ENCODE assay signal across 11 cellular contexts in the genomic region with DNA sequence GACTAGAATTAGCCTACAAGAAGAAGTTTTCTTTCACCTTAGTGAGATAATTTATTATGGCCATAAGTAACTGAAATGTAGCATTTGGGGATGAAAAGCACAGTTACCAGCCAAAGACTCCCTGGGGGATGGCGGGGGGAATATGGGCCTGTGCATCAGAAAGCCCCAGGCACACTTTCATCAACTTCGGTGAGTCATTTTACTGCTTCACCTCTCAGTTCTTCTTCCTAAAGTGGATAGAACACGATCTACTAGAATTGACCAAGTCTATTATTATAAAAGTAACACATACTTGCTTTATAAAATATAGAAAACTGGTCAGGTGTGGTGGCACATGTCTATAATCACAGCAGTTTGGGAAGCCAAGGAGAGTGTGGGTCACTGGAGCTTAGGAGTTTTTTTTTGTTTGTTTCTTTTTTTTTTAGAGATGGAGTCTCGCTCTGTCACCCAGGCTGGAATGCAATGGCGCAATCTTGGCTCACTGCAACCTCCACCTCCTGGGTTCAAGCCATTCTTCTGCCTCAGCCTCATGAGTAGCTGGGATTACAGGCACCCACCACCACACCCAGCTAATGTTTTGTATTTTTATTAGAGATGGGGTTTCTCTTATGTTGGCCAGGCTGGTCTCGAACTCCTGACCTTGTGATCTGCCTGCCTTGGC.
DNase-seq lines count a peak whose midpoint lies in the region; ATAC-seq and TF ChIP-seq lines count a peak whose summit lies in the region.
"Had no signal": no experiment of that assay in that cellular context is flagged by ENCODE, and none has a peak within 500 bp of the region (broad histone marks: within the 10 kb centered on the region; RNA-seq: fewer than 3 reads in every experiment).

No MANE protein-coding gene starts in this region.

- H3K4me1 Mint-ChIP-seq in CD4-positive, alpha-beta memory T cell = no peaks in the 10 kb centered on the region
- H3K4me1 Mint-ChIP-seq in WTC11 = peaks cover 7% of the 10 kb centered on the region; the same call in 1 of the 2 replicates

- H3K9me3 Mint-ChIP-seq in CD4-positive, alpha-beta memory T cell = peaks cover 0 to 1% (median 0%) of the 10 kb centered on the region in 8 donors
- no peaks in the 10 kb centered on the region for H3K9me3 Mint-ChIP-seq in WTC11
- H3K9me3 Mint-ChIP-seq: activated naive CD4-positive, alpha-beta T cell treated with anti-CD3 and anti-CD28 coated beads, Interleukin-2, amount 50 U/mL, for 72 hours had no signal

- no peaks in the 10 kb centered on the region for H3K9me3 ChIP-seq in CD4-positive, alpha-beta memory T cell (ENCODE audit: control insufficient read depth in 1 of 2, low read length in 2 of 2)

- intact Hi-C loops in CD4-positive, alpha-beta memory T cell (cut with micrococcal nuclease) = no loop called here

- no peaks in the 10 kb centered on the region for H3K36me3 ChIP-seq in CD4-positive, alpha-beta memory T cell (ENCODE audit: insufficient read depth, low read length)

- peaks cover 0 to 10% of the 10 kb centered on the region in 2 donors for H3K36me3 Mint-ChIP-seq in CD4-positive, alpha-beta memory T cell
- no peaks in the 10 kb centered on the region for H3K36me3 Mint-ChIP-seq in WTC11
- H3K36me3 Mint-ChIP-seq: activated naive CD4-positive, alpha-beta T cell treated with anti-CD3 and anti-CD28 coated beads, Interleukin-2, amount 50 U/mL, for 72 hours had no signal

- no peaks in the 10 kb centered on the region for H3K27me3 ChIP-seq in CD4-positive, alpha-beta memory T cell (ENCODE audit: insufficient read depth, low read length)

- POLR2A ChIA-PET in CD4-positive, alpha-beta memory T cell (lab: Charles Lee; ENCODE audit: partially characterized antibody) = no interaction called here
- POLR2A ChIA-PET in WTC11 (lab: Charles Lee) = no interaction called here

- no peak overlapping the region for H3K27ac ChIP-seq in CD4-positive, alpha-beta memory T cell (ENCODE audit: low read depth, low read length)

- DNase-seq in EH (ENCODE audit: low read depth) (peak; percentile 89), NOMO-1 treated with dmso at 0.1 percent for 144 hours (lab: John Stamatoyannopoulos, UW; ENCODE audit: unreplicated experiment) (peak; percentile 12), germinal center (ENCODE audit: low spot score) (peak; percentile 11), SW480 (ENCODE audit: low spot score) (no peak), WTC11 (ENCODE audit: low spot score) (no peak), NCI-H748 treated with DMSO at 0.1 percent for 48 hours (lab: John Stamatoyannopoulos, UW) (no peak)
- no peak for DNase-seq in CD4-positive, alpha-beta memory T cell
- DNase-seq: H7, NCI-H2081 treated with DMSO at 0.1 percent for 48 hours had no signal

- no peak for TF ChIP-seq CTCF in WTC11 (IDR thresholded peaks at IDR 0.05)

- H3K4me3 Mint-ChIP-seq in CD4-positive, alpha-beta memory T cell = no peak overlapping the region
- no peak overlapping the region for H3K4me3 Mint-ChIP-seq in WTC11

- CTCF ChIA-PET in CD4-positive, alpha-beta memory T cell (lab: Charles Lee; ENCODE audit: partially characterized antibody) = interaction anchor here (1.4 kb wide), 1 partner anchor 8 kb away, joined by 6 read pairs; no protein-coding TSS in a partner anchor
- CTCF ChIA-PET in WTC11 (lab: Charles Lee) = no interaction called here

- no peak overlapping the region for H3K4me3 ChIP-seq in CD4-positive, alpha-beta memory T cell (ENCODE audit: low read length in 2 of 2)

- ATAC-seq in HG02623 (IDR thresholded peaks at IDR 0.05; ENCODE audit: unreplicated experiment) (peak; percentile 31), WTC11 (no peak)
- ATAC-seq: activated naive CD4-positive, alpha-beta T cell treated with anti-CD3 and anti-CD28 coated beads, Interleukin-2, amount 50 U/mL, for 72 hours had no signal

- H3K4me1 ChIP-seq in CD4-positive, alpha-beta memory T cell (ENCODE audit: insufficient read depth, low read length) = no peaks in the 10 kb centered on the region

- no peaks in the 10 kb centered on the region for H3K27me3 Mint-ChIP-seq in CD4-positive, alpha-beta memory T cell
- no peaks in the 10 kb centered on the region for H3K27me3 Mint-ChIP-seq in WTC11 (ENCODE audit: low read depth)

- H3K27ac Mint-ChIP-seq in CD4-positive, alpha-beta memory T cell = peak overlapping the region in 2 of 7 donors; percentile 48 to 56
- H3K27ac Mint-ChIP-seq in WTC11 = no peak overlapping the region

TF ChIP-seq in WTC11, 78 proteins besides CTCF, POLR2A, EP300 and RAD21:
- TF ChIP-seq NFYB (CRISPR knock-in tag; conservative IDR thresholded peaks at IDR 0.05; ENCODE audit: low read depth) = no peak
- no peak for TF ChIP-seq FOXJ3 (CRISPR knock-in tag; IDR thresholded peaks at IDR 0.05; ENCODE audit: borderline replicate concordance)
- no peak for TF ChIP-seq GABPB1 (CRISPR knock-in tag; IDR thresholded peaks at IDR 0.05)
- TF ChIP-seq ZNF671 (CRISPR knock-in tag; IDR thresholded peaks at IDR 0.05) = no peak
- TF ChIP-seq TCF7 (CRISPR knock-in tag; IDR thresholded peaks at IDR 0.05; ENCODE audit: low read depth) = no peak
- no peak for TF ChIP-seq ZNF317 (CRISPR knock-in tag; IDR thresholded peaks at IDR 0.05; ENCODE audit: borderline replicate concordance, low read depth)
- no peak for TF ChIP-seq ZNF232 (CRISPR knock-in tag; IDR thresholded peaks at IDR 0.05)
- no peak for TF ChIP-seq AFF4 (CRISPR knock-in tag; IDR thresholded peaks at IDR 0.05; ENCODE audit: borderline replicate concordance)
- TF ChIP-seq FOXP4 (CRISPR knock-in tag; IDR thresholded peaks at IDR 0.05) = no peak
- no peak for TF ChIP-seq MYBL2 (CRISPR knock-in tag; IDR thresholded peaks at IDR 0.05)
- TF ChIP-seq ZBTB21 (CRISPR knock-in tag; IDR thresholded peaks at IDR 0.05; ENCODE audit: borderline replicate concordance) = no peak
- TF ChIP-seq, protein P1, sequence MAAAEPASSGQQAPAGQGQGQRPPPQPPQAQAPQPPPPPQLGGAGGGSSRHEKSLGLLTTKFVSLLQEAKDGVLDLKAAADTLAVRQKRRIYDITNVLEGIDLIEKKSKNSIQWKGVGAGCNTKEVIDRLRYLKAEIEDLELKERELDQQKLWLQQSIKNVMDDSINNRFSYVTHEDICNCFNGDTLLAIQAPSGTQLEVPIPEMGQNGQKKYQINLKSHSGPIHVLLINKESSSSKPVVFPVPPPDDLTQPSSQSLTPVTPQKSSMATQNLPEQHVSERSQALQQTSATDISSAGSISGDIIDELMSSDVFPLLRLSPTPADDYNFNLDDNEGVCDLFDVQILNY (CRISPR knock-in tag; IDR thresholded peaks at IDR 0.05) = no peak
- TF ChIP-seq, protein P2, sequence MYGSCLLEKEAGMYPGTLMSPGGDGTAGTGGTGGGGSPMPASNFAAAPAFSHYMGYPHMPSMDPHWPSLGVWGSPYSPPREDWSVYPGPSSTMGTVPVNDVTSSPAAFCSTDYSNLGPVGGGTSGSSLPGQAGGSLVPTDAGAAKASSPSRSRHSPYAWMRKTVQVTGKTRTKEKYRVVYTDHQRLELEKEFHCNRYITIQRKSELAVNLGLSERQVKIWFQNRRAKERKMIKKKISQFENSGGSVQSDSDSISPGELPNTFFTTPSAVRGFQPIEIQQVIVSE (CRISPR knock-in tag; IDR thresholded peaks at IDR 0.05; ENCODE audit: borderline replicate concordance) = no peak
- TF ChIP-seq ZNF416 (CRISPR knock-in tag; IDR thresholded peaks at IDR 0.05) = no peak

Comparison
In these comparisons a context has a peak if more than half of its experiments do, and no peak if none do; other contexts are left out.
1. DNase-seq: peak in EH (single experiment), NOMO-1 treated with dmso at 0.1 percent for 144 hours (single experiment) and germinal center (single experiment); none in SW480 (single experiment), CD4-positive, alpha-beta memory T cell (0 of 5), WTC11 (single experiment) and NCI-H748 treated with DMSO at 0.1 percent for 48 hours (single experiment).